In genomic region chr1:161044908-161045748, GRCh38 we compare ENCODE assay signal across 1 cellular context.
A peak's percentile ranks its signal among the peaks of the same experiment; 100 is the strongest.
TF ChIP-seq lines count a peak whose summit lies in the region.

No MANE protein-coding gene starts in this region.

TF ChIP-seq in H1, 55 proteins besides CTCF, POLR2A, EP300 and RAD21:
- no peak for TF ChIP-seq RBBP5 (IDR thresholded peaks at IDR 0.05; ENCODE audit: borderline replicate concordance, low read depth, low read length)
- TF ChIP-seq SAP30 (IDR thresholded peaks at IDR 0.05; ENCODE audit: insufficient read depth, insufficient replicate concordance, low read length) = peak; percentile 87
- TF ChIP-seq SIN3A (conservative IDR thresholded peaks at IDR 0.05 in 1 of 2, IDR thresholded peaks at IDR 0.05 in 1 of 2; ENCODE audit: low read depth in 1 of 2, low read length in 2 of 2) = peak in 1 of 2 experiments; percentile 68; a peak in 2 of 4 replicates
- TF ChIP-seq MAX (IDR thresholded peaks at IDR 0.05) = 0 out of 2 replicates have a peak, but pooled peaks have one; percentile 4
- peak in 1 of 2 experiments; percentile 55; a peak in 1 of 4 replicates for TF ChIP-seq HDAC2 (IDR thresholded peaks at IDR 0.05; ENCODE audit: borderline replicate concordance in 1 of 2, low read depth in 2 of 2, low read length in 2 of 2)
- 0 out of 2 replicates have a peak, but pooled peaks have one; percentile 0 for TF ChIP-seq PHF8 (conservative IDR thresholded peaks at IDR 0.05; ENCODE audit: low read depth, low read length)
- TF ChIP-seq RFX5 (IDR thresholded peaks at IDR 0.05; ENCODE audit: borderline replicate concordance, low read depth, low read length) = no peak
